In the genomic region with DNA sequence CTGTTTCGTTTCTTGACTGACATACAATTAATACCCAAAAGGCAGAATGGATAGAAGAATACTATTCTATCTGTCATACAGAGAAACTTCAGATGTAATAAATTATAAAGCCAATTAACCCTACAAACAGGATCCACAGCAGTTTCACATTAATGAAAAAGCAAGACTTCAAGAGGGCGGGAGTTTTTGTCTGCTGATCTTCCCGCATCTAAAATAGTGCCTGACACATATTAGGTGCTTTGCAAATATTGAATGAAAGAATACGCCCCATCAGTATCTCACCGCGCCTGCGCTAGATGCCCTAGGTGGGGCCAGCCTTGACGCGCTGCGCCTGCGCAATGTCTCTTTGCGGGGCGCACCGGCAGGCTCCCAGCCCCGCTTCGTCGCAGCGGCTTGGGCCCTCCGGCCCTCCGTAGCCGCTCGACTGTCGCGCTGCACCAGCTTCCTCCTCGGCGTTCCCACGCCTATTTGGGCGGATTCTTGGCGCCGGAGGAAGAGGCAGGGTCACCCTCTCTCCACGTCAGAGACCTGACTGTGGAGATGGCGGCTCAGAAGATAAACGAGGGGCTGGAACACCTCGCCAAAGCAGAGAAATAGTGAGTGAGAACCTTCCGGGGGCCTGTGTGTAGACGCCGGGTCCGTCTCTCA, we compare ENCODE assay signal across 8 cellular contexts. TPM values are rescaled to one million over a fixed set of nuclear protein-coding genes. Genes with fewer than 3 reads are reported as not detected.
DNase-seq lines count a peak whose midpoint lies in the region; ATAC-seq and TF ChIP-seq lines count a peak whose summit lies in the region.

A gene (plus strand): TSS at position 465 of the 648 bp plus-strand sequence. CDS start 76 bp downstream, at position 541.

- peak within 1 kb of the TSS; percentile 5 for H4K12ac ChIP-seq in trophoblast cell (ENCODE audit: low read depth, low read length)

- peak; percentile 97 for DNase-seq in GM12865 (ENCODE audit: low read depth)
- peak; percentile 93 to 96 (median 95) for DNase-seq in NCI-H1417 (lab: John Stamatoyannopoulos, UW)
- DNase-seq in T follicular helper cell (ENCODE audit: low read depth): peak; percentile 85
- peak; percentile 96 for DNase-seq in adipocyte (ENCODE audit: low read depth)
- DNase-seq in cardiac septum (ENCODE audit: low spot score): peak; percentile 96
- peak; percentile 89 to 96 for DNase-seq in trophoblast cell
- peak; percentile 93 for DNase-seq in transverse colon

- ATAC-seq in HG02759 (IDR thresholded peaks at IDR 0.05; ENCODE audit: unreplicated experiment): peak; percentile 85

- H2AFZ ChIP-seq in trophoblast cell (ENCODE audit: insufficient read depth, low read length, poor library complexity): peak within 1 kb of the TSS; percentile 73

- no CpG with 5 or more reads among the region's 38 CpGs for whole genome bisulfite sequencing in trophoblast cell (ENCODE audit: extremely low coverage, insufficient coverage, insufficient read length)
- WGBS in transverse colon (ENCODE audit: low coverage in 1 of 2), 2 donors: 3 to 10% methylated on average over 1 to 35 of the region's 38 CpGs

- peaks cover 7% of the 10 kb centered on the region for H3K79me2 ChIP-seq in trophoblast cell (ENCODE audit: control insufficient read depth, insufficient read depth, low read length, poor library complexity)

- H3K36me3 ChIP-seq in adipocyte (ENCODE audit: control insufficient read depth, insufficient read depth, low read length, severe bottlenecking): no peaks in the 10 kb centered on the region
- H3K36me3 ChIP-seq in trophoblast cell (ENCODE audit: control insufficient read depth in 1 of 2, insufficient read depth in 2 of 2, low read length in 2 of 2): no peaks in the 10 kb centered on the region
- H3K36me3 ChIP-seq in transverse colon: no peaks in the 10 kb centered on the region

- H2BK120ac ChIP-seq in trophoblast cell (ENCODE audit: insufficient read depth, low read length, poor library complexity): peak within 1 kb of the TSS; percentile 25

- in situ Hi-C loops in transverse colon (cut with MboI; ENCODE audit: low pct_ligation_motif_present in 1 of 4, low pct_unique_long_range_greater_than_20kb in 1 of 4, low sequenced_read_pairs in 3 of 4): no loop called here

- no peak within 1 kb of the TSS for H3K23ac ChIP-seq in trophoblast cell (ENCODE audit: low read length)

- H3K27ac ChIP-seq in trophoblast cell (ENCODE audit: low read depth, low read length): peak within 1 kb of the TSS; percentile 79
- H3K27ac ChIP-seq in transverse colon: peak within 1 kb of the TSS; percentile 94 to 97 (median 96)

- TF ChIP-seq CTCF in GM12865 (IDR thresholded peaks at IDR 0.05; ENCODE audit: insufficient read depth, low read depth, low read length, missing control alignments): no peak
- no peak for TF ChIP-seq CTCF in transverse colon (IDR thresholded peaks at IDR 0.05)

- H4K8ac ChIP-seq in trophoblast cell (ENCODE audit: low read depth, low read length): peak within 1 kb of the TSS; percentile 87

- H3K9me3 ChIP-seq in adipocyte (ENCODE audit: control insufficient read depth, low read length) (no peaks in the 10 kb centered on the region), trophoblast cell (ENCODE audit: insufficient read depth, low read depth, low read length) (peaks cover 2% of the 10 kb centered on the region), transverse colon (no peaks in the 10 kb centered on the region)

- peak within 1 kb of the TSS; percentile 70 for H3K4me2 ChIP-seq in trophoblast cell (ENCODE audit: low read length)

- H3K4me3 ChIP-seq in GM12865 (ENCODE audit: low read depth, low read length): peak within 1 kb of the TSS; percentile 93
- H3K4me3 ChIP-seq in adipocyte (ENCODE audit: low read length): peak within 1 kb of the TSS; percentile 98
- peak within 1 kb of the TSS; percentile 89 for H3K4me3 ChIP-seq in trophoblast cell (ENCODE audit: low read depth, low read length)
- peak within 1 kb of the TSS; percentile 81 to 95 (median 90) for H3K4me3 ChIP-seq in transverse colon

- H3K79me1 ChIP-seq in trophoblast cell (ENCODE audit: low read length): peaks cover 7% of the 10 kb centered on the region

- H4K91ac ChIP-seq in trophoblast cell (ENCODE audit: low read depth, low read length): peak within 1 kb of the TSS; percentile 45

- peaks cover 19% of the 10 kb centered on the region for H3K4me1 ChIP-seq in adipocyte (ENCODE audit: control insufficient read depth, insufficient read depth, low read length)
- no peaks in the 10 kb centered on the region for H3K4me1 ChIP-seq in trophoblast cell (ENCODE audit: control insufficient read depth in 1 of 2, insufficient read depth in 2 of 2, low read length in 2 of 2)
- H3K4me1 ChIP-seq in transverse colon: peaks cover 0 to 33% (median 20%) of the 10 kb centered on the region in 4 donors

- no peak for TF ChIP-seq EP300 in transverse colon (IDR thresholded peaks at IDR 0.05; ENCODE audit: low read depth)

- intact Hi-C loops in cardiac septum (cut with DNase I): loop anchor here (10.0 kb wide), 2 partner anchors 701 to 911 kb away; a partner anchor contains a TSS
- intact Hi-C loops in transverse colon (cut with DNase I; ENCODE audit: low total_unique reads): no loop called here

- H3K18ac ChIP-seq in trophoblast cell (ENCODE audit: low read length): peak within 1 kb of the TSS; percentile 63

- H2BK12ac ChIP-seq in trophoblast cell (ENCODE audit: low read length): no peak within 1 kb of the TSS

- H3K4ac ChIP-seq in trophoblast cell (ENCODE audit: low read depth, low read length): peak within 1 kb of the TSS; percentile 16

- TF ChIP-seq POLR2A in transverse colon (IDR thresholded peaks at IDR 0.05): peak; percentile 67

- H3K27me3 ChIP-seq in adipocyte (replicated peaks; ENCODE audit: control insufficient read depth, insufficient read depth, low read length) (no peaks in the 10 kb centered on the region), trophoblast cell (ENCODE audit: insufficient read depth, low read length) (no peaks in the 10 kb centered on the region), transverse colon (no peaks in the 10 kb centered on the region)

- peak within 1 kb of the TSS; percentile 95 for H3K9ac ChIP-seq in adipocyte (ENCODE audit: low read length)
- H3K9ac ChIP-seq in trophoblast cell (ENCODE audit: low read length): peak within 1 kb of the TSS; percentile 85

- H3K14ac ChIP-seq in trophoblast cell (ENCODE audit: low read length): peak within 1 kb of the TSS; percentile 45

- H2BK5ac ChIP-seq in trophoblast cell (ENCODE audit: low read depth, low read length, poor library complexity): peak within 1 kb of the TSS; percentile 29

- H2AK5ac ChIP-seq in trophoblast cell (ENCODE audit: low read length): peak within 1 kb of the TSS; percentile 26

RNA-seq across cellular contexts. Expression of the gene that starts here (rescaled TPM):
- total RNA-seq in cardiac septum: 44.8 TPM
- polyA plus RNA-seq in trophoblast cell (2013): 15.8 and 16.5 TPM in 2 replicates
- 10 to 100 TPM; 28.9 to 47.5 (median 41.1) TPM for total RNA-seq in transverse colon

Comparison
In these comparisons a context has a peak if more than half of its experiments do, and no peak if none do; other contexts are left out.
1. Peak in every context shown above with its lines: DNase-seq, ATAC-seq, H3K4me3 ChIP-seq and H3K27ac ChIP-seq.